In genomic region chr18:31494705-31495244, GRCh38 we compare ENCODE assay signal across 13 cellular contexts. TPM values are rescaled to one million over a fixed set of nuclear protein-coding genes. Genes with fewer than 3 reads are reported as not detected.
"Had no signal": no experiment of that assay in that cellular context is flagged by ENCODE, and none has a peak within 500 bp of the region (broad histone marks: within the 10 kb centered on the region; RNA-seq: fewer than 3 reads in every experiment).

No MANE protein-coding gene starts in this region.

RNA-seq across cellular contexts. Expression of gene DSG2, which starts 3.2 kb away (rescaled TPM):
- total RNA-seq: T-helper 17 cell had no signal

RNA-seq across cellular contexts. Expression of gene DSG3, which starts 47.2 kb away (rescaled TPM):
- total RNA-seq: activated CD4-positive, alpha-beta memory T cell treated with anti-CD3 and anti-CD28 coated beads, Interleukin-2, amount 10 ng/mL, durations not matched to agents 7 days and 5 days; activated CD4-positive, alpha-beta T cell treated with anti-CD3 and anti-CD28 coated beads for 36 hours; activated CD4-positive, alpha-beta T cell treated with anti-CD3 and anti-CD28 coated beads, Interleukin-2, amount 10 ng/mL, durations not matched to agents 7 days and 5 days; activated CD8-positive, alpha-beta memory T cell treated with anti-CD3 and anti-CD28 coated beads, Interleukin-2, amount 10 ng/mL, durations not matched to agents 7 days and 5 days; activated CD8-positive, alpha-beta T cell treated with anti-CD3 and anti-CD28 coated beads, Interleukin-2, amount 10 ng/mL, durations not matched to agents 7 days and 5 days; activated naive CD8-positive, alpha-beta T cell treated with anti-CD3 and anti-CD28 coated beads, Interleukin-2, amount 10 ng/mL, durations not matched to agents 7 days and 5 days; activated T-helper 2 cell treated with anti-CD3 and anti-CD28 coated beads, Interferon-gamma antibody, Interleukin-2, Interleukin-4, amounts not matched to agents 10 μg/mL and 5 μg/mL and 100 μg/mL, durations not matched to agents 14 hours and 24 hours and 36 hours; ascending aorta; cardiac septum; cerebellum; T-helper 1 cell treated with Interleukin-12 subunit alpha and Interleukin-12 subunit beta and Interleukin-4 antibody, amounts not matched to agents 30 ng/mL and 1 ng/mL, for 36 hours; T-helper 17 cell; T-helper 2 cell treated with Interferon-gamma antibody and Interleukin-4, amounts not matched to agents 100 ng/mL and 5 ng/mL, for 36 hours had no signal
